1 cellular context compared by ENCODE assay signal in genomic region chr22:37601540-37602442, GRCh38.
TF ChIP-seq lines count a peak whose summit lies in the region.

No MANE protein-coding gene starts in this region.

TF ChIP-seq in K562, 482 proteins besides CTCF, POLR2A, EP300 and RAD21:
- TF ChIP-seq NRF1 (conservative IDR thresholded peaks at IDR 0.05 in 1 of 2, IDR thresholded peaks at IDR 0.05 in 1 of 2), result peak; percentile 40 to 54; a peak in 2 of 4 replicates
- TF ChIP-seq NFYB (IDR thresholded peaks at IDR 0.05; ENCODE audit: extremely low read depth, insufficient read length), result peak; percentile 47
- no peak for TF ChIP-seq NUFIP1 (IDR thresholded peaks at IDR 0.05; ENCODE audit: partially characterized antibody)
- no peak for TF ChIP-seq BCL6 (CRISPR knock-in tag; IDR thresholded peaks at IDR 0.05)
- TF ChIP-seq MEIS2 (IDR thresholded peaks at IDR 0.05; ENCODE audit: partially characterized antibody), result peak; percentile 51
- peak; percentile 58 for TF ChIP-seq SP2 (IDR thresholded peaks at IDR 0.05; ENCODE audit: extremely low read depth, low read depth, low read length, poor library complexity, severe bottlenecking)
- TF ChIP-seq PBX2 (CRISPR knock-in tag; IDR thresholded peaks at IDR 0.05; ENCODE audit: low read depth), result no peak
- TF ChIP-seq PBX2 (tag; conservative IDR thresholded peaks at IDR 0.05; ENCODE audit: low read depth), result peak; percentile 93
- peak; percentile 77 for TF ChIP-seq TBP (optimal IDR thresholded peaks at IDR 0.05; ENCODE audit: low read depth, low read length)
- peak; percentile 67 for TF ChIP-seq RBM25 (IDR thresholded peaks at IDR 0.05; ENCODE audit: low read depth, low read length, severe bottlenecking)
- no peak for TF ChIP-seq ZNF644 (tag; IDR thresholded peaks at IDR 0.05; ENCODE audit: low read depth)
- TF ChIP-seq TEAD1 (CRISPR knock-in tag; IDR thresholded peaks at IDR 0.05), result 0 out of 4 replicates have a peak, but pooled peaks of 1 of the 2 experiments have one; percentile 30
- peak; percentile 66 for TF ChIP-seq FOS (IDR thresholded peaks at IDR 0.05; ENCODE audit: extremely low read depth, insufficient read length)
- peak; percentile 44 for TF ChIP-seq KDM5B (IDR thresholded peaks at IDR 0.05; ENCODE audit: insufficient replicate concordance, low read depth, low read length)
- no peak for TF ChIP-seq ZNF324 (CRISPR knock-in tag; IDR thresholded peaks at IDR 0.05)
- 0 out of 2 replicates have a peak, but pooled peaks have one; percentile 28 for TF ChIP-seq SP1 (CRISPR knock-in tag; IDR thresholded peaks at IDR 0.05)
- TF ChIP-seq SMARCC2 (IDR thresholded peaks at IDR 0.05; ENCODE audit: low read depth), result no peak
- TF ChIP-seq PKNOX1 (IDR thresholded peaks at IDR 0.05), result peak; percentile 99
- TF ChIP-seq PHF8 (IDR thresholded peaks at IDR 0.05; ENCODE audit: borderline replicate concordance, low read length), result peak; percentile 37; the same call in 1 of the 2 replicates
- TF ChIP-seq TFE3 (CRISPR knock-in tag; IDR thresholded peaks at IDR 0.05), result no peak
- TF ChIP-seq GABPB1 (CRISPR knock-in tag; IDR thresholded peaks at IDR 0.05), result 0 out of 2 replicates have a peak, but pooled peaks have one; percentile 40
- TF ChIP-seq SAFB (IDR thresholded peaks at IDR 0.05; ENCODE audit: borderline replicate concordance, low read depth, low read length), result no peak
- TF ChIP-seq PRDM10 (IDR thresholded peaks at IDR 0.05; ENCODE audit: partially characterized antibody), result peak; percentile 82
- peak; percentile 52; the same call in 1 of the 2 replicates for TF ChIP-seq MBD2 (IDR thresholded peaks at IDR 0.05; ENCODE audit: borderline replicate concordance, low read depth)
- TF ChIP-seq ZNF592 (IDR thresholded peaks at IDR 0.05), result no peak
- TF ChIP-seq HEY1 (CRISPR knock-in tag; IDR thresholded peaks at IDR 0.05; ENCODE audit: borderline replicate concordance), result no peak
